20 cellular contexts compared by ENCODE assay signal in genomic region chr21:42731264-42732032, GRCh38.
DNase-seq lines count a peak whose midpoint lies in the region; ATAC-seq and TF ChIP-seq lines count a peak whose summit lies in the region.
"Had no signal": no experiment of that assay in that cellular context is flagged by ENCODE, and none has a peak within 500 bp of the region (broad histone marks: within the 10 kb centered on the region; RNA-seq: fewer than 3 reads in every experiment).

No MANE protein-coding gene starts in this region.

- no peak for TF ChIP-seq CTCF in coronary artery (IDR thresholded peaks at IDR 0.05)

- no peak overlapping the region for H3K4me3 ChIP-seq in coronary artery
- H3K4me3 ChIP-seq: adrenal gland had no signal

- peak; percentile 27 for ATAC-seq in Right ventricle myocardium superior (ENCODE audit: poor library complexity)
- ATAC-seq in left ventricle myocardium superior = no peak
- ATAC-seq: T-helper 17 cell had no signal

- intact Hi-C loops in Right ventricle myocardium superior (cut with DNase I) = no loop called here
- intact Hi-C loops in left ventricle myocardium superior (cut with micrococcal nuclease) = no loop called here

- H3K27ac ChIP-seq in coronary artery = no peak overlapping the region
- H3K27ac ChIP-seq: adrenal gland had no signal

- DNase-seq in Right ventricle myocardium superior (no peak), left ventricle myocardium superior (no peak), coronary artery (ENCODE audit: low spot score) (peak; percentile 47), mucosa of gallbladder (ENCODE audit: low spot score) (peak; percentile 92), ureter (ENCODE audit: low spot score) (peak; percentile 83), COLO829 (ENCODE audit: low spot score) (no peak), mesenteric fat pad (ENCODE audit: low spot score) (no peak), GDM1 (lab: John Stamatoyannopoulos, UW) (no peak)
- DNase-seq: activated B cell treated with CpG ODN at 0.5 μM for 24 hours; adrenal gland; CD4-positive, alpha-beta T cell; hypothalamus; kidney glomerular epithelial cell; naive B cell; NCI-H1092; NCI-H2081 treated with DMSO at 0.1 percent for 48 hours; NCI-H510A; stimulated activated CD4-positive, alpha-beta T cell treated with anti-CD3 and anti-CD28 coated beads, Interleukin-15, amount 100 ng/mL, for 24 hours; stimulated activated naive CD4-positive, alpha-beta T cell treated with Interleukin-2 at 50 U/mL for 16 hours; T-helper 17 cell had no signal

Comparison
In these comparisons a context has a peak if more than half of its experiments do, and no peak if none do; other contexts are left out.
1. DNase-seq: peak in coronary artery (single experiment), mucosa of gallbladder (single experiment) and ureter (single experiment); none in Right ventricle myocardium superior (single experiment), left ventricle myocardium superior (single experiment), COLO829 (single experiment), mesenteric fat pad (single experiment) and GDM1 (single experiment).